In the genomic region with DNA sequence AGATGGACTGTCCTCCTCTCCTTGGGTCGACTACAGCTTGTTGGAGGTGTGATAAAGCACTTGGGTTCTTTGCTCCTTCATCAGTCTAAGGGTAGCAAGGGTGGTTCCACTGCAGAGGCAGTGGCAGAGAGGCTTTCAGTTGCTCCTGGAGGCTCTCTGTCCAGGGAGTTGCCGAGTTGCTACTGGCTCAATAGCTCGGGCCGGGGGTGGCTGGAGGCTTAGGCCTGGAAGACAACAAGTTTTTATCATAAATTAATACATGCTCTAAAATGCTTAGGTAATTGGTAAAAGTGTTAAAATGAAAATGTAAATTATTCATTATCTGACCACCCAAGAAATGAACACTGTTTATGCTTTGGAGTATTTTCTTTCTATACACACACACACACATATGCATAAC, we compare ENCODE assay signal across 6 cellular contexts.
"Had no signal": no experiment of that assay in that cellular context is flagged by ENCODE, and none has a peak within 500 bp of the region (broad histone marks: within the 10 kb centered on the region; RNA-seq: fewer than 3 reads in every experiment).

No MANE protein-coding gene starts in this region.

- H3K4me3 ChIP-seq: GM23338, HAP-1 had no signal

- H3K36me3 ChIP-seq: HAP-1 had no signal

- H2AFZ ChIP-seq: GM23338 had no signal

- H3K4me1 ChIP-seq: HAP-1 had no signal

- DNase-seq: H7, HFFc6 had no signal

- H3K4me2 ChIP-seq: GM23338 had no signal

- H3K27ac ChIP-seq: HL-60 had no signal

- FAIRE-seq: HepG2 had no signal
